ENCODE assay signal across 9 cellular contexts in the genomic region with DNA sequence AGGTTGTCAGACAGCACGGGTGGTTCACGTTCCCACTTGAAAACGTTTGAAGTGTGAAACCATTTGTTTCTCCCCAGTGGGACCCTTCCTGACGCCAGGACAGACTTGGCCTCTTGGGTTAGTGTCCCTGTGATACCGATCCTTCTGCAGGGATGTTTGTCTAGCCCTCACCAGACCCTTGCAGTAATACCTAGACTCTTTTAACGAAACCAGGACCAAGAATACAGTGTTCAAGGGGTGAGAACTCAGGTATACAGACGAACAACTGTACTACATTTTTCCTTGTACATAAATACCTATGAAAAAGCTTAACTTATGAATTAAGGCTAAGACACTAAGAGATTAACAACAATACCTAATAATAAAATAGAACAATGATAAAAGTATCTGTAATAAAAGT.
A peak's percentile ranks its signal among the peaks of the same experiment; 100 is the strongest.
DNase-seq lines count a peak whose midpoint lies in the region; ATAC-seq and TF ChIP-seq lines count a peak whose summit lies in the region.
"Had no signal": no experiment of that assay in that cellular context is flagged by ENCODE, and none has a peak within 500 bp of the region (broad histone marks: within the 10 kb centered on the region; RNA-seq: fewer than 3 reads in every experiment).

No MANE protein-coding gene starts in this region.

- no peak overlapping the region for H3K9ac ChIP-seq in mesendoderm (ENCODE audit: low read length)

- no peak overlapping the region for H2BK5ac ChIP-seq in mesendoderm (ENCODE audit: low read length)

- no peak overlapping the region for H2BK15ac ChIP-seq in mesendoderm (replicated peaks; ENCODE audit: low read depth)

- H3K79me2 ChIP-seq in mesendoderm (ENCODE audit: control insufficient read depth, insufficient read depth, low read length) = no peaks in the 10 kb centered on the region

- no peak overlapping the region for H3K56ac ChIP-seq in mesendoderm (ENCODE audit: low read length)

- H4K8ac ChIP-seq in mesendoderm (ENCODE audit: low read depth, low read length) = no peak overlapping the region

- H4K5ac ChIP-seq in mesendoderm (ENCODE audit: low read length) = no peak overlapping the region

- peaks cover 37% of the 10 kb centered on the region for H3K27me3 Mint-ChIP-seq in activated CD8-positive, alpha-beta memory T cell treated with anti-CD3 and anti-CD28 coated beads, Interleukin-2, amount 10 ng/mL, durations not matched to agents 7 days and 5 days

- CTCF ChIA-PET in activated CD8-positive, alpha-beta memory T cell treated with anti-CD3 and anti-CD28 coated beads, Interleukin-2, amount 10 ng/mL, durations not matched to agents 7 days and 5 days (lab: Charles Lee) = interaction anchor here (1.2 to 1.7 kb wide), 5 partner anchors 9 to 68 kb away, joined by 3 to 7 read pairs (median 4); no protein-coding TSS in a partner anchor

- peak overlapping the region; percentile 32 for H3K4me3 Mint-ChIP-seq in activated CD8-positive, alpha-beta memory T cell treated with anti-CD3 and anti-CD28 coated beads, Interleukin-2, amount 10 ng/mL, durations not matched to agents 7 days and 5 days

- H3K27ac ChIP-seq in HL-60 (replicated peaks) = peak overlapping the region; percentile 68
- H3K27ac ChIP-seq in stomach = peak overlapping the region; percentile 34 to 71 (median 51)
- H3K27ac ChIP-seq in heart right ventricle = no peak overlapping the region
- H3K27ac ChIP-seq in mesendoderm (ENCODE audit: low read depth, low read length) = no peak overlapping the region

- TF ChIP-seq CTCF in HL-60 (IDR thresholded peaks at IDR 0.05; ENCODE audit: insufficient read depth, low read length) (no peak), stomach (IDR thresholded peaks at IDR 0.05) (no peak), heart right ventricle (IDR thresholded peaks at IDR 0.05) (no peak), foreskin fibroblast (IDR thresholded peaks at IDR 0.05; ENCODE audit: low read depth, low read length) (no peak)

- H3K36me3 ChIP-seq in stomach (no peaks in the 10 kb centered on the region), heart right ventricle (no peaks in the 10 kb centered on the region), mesendoderm (ENCODE audit: control insufficient read depth, insufficient read depth, low read length) (no peaks in the 10 kb centered on the region)

- no peaks in the 10 kb centered on the region for H3K79me1 ChIP-seq in mesendoderm (ENCODE audit: low read length)

- H3K9me3 Mint-ChIP-seq in activated CD8-positive, alpha-beta memory T cell treated with anti-CD3 and anti-CD28 coated beads, Interleukin-2, amount 10 ng/mL, durations not matched to agents 7 days and 5 days (ENCODE audit: low read depth) = peaks cover 2% of the 10 kb centered on the region

- H3K9me3 ChIP-seq in stomach (no peaks in the 10 kb centered on the region), heart right ventricle (no peaks in the 10 kb centered on the region)

- TF ChIP-seq EP300 in stomach (IDR thresholded peaks at IDR 0.05) = no peak

- DNase-seq in activated CD8-positive, alpha-beta memory T cell treated with anti-CD3 and anti-CD28 coated beads, Interleukin-2, amount 10 ng/mL, durations not matched to agents 7 days and 5 days = peak; percentile 43
- no peak for DNase-seq in activated CD8-positive, alpha-beta memory T cell treated with anti-CD3 and anti-CD28 coated beads, Interleukin-2, amount 50 U/mL, for 4 hours
- DNase-seq in HL-60 (ENCODE audit: low read depth in 1 of 2, low spot score in 1 of 2) = no peak
- DNase-seq in stomach = no peak
- no peak for DNase-seq in heart right ventricle
- no peak for DNase-seq in mesendoderm
- DNase-seq in foreskin fibroblast = no peak

- WGBS in stomach, 5 donors = 69 to 87% (median 75%) methylated on average over 7 of the region's 7 CpGs
- WGBS in heart right ventricle, 2 donors = 36 to 50% methylated on average over 7 of the region's 7 CpGs
- no CpG with 5 or more reads among the region's 7 CpGs for WGBS in mesendoderm (ENCODE audit: extremely low coverage, insufficient coverage, low lambda C conversion rate)

- no peak overlapping the region for H3K18ac ChIP-seq in mesendoderm (ENCODE audit: low read length)

- no peak overlapping the region for H3K4ac ChIP-seq in mesendoderm (ENCODE audit: low read depth, low read length)

- H3K27me3 ChIP-seq in HL-60 (ENCODE audit: insufficient read depth, poor library complexity, severe bottlenecking) (no peaks in the 10 kb centered on the region), stomach (no peaks in the 10 kb centered on the region), heart right ventricle (peaks cover 0 to 46% (median 11%) of the 10 kb centered on the region in 7 donors), mesendoderm (ENCODE audit: insufficient read depth, low read length, poor library complexity) (no peaks in the 10 kb centered on the region)

- H3K36me3 Mint-ChIP-seq in activated CD8-positive, alpha-beta memory T cell treated with anti-CD3 and anti-CD28 coated beads, Interleukin-2, amount 10 ng/mL, durations not matched to agents 7 days and 5 days = no peaks in the 10 kb centered on the region

- H3K23ac ChIP-seq in mesendoderm (ENCODE audit: low read length) = no peak overlapping the region

- no peak for TF ChIP-seq POLR2A in stomach (IDR thresholded peaks at IDR 0.05)

- H3K4me1 ChIP-seq in stomach (peaks cover 21 to 36% (median 22%) of the 10 kb centered on the region in 4 donors), heart right ventricle (peaks cover 0 to 35% (median 0%) of the 10 kb centered on the region in 9 donors), mesendoderm (ENCODE audit: control insufficient read depth, low read depth, low read length) (no peaks in the 10 kb centered on the region)

- ATAC-seq in activated CD8-positive, alpha-beta memory T cell treated with anti-CD3 and anti-CD28 coated beads, Interleukin-2, amount 10 ng/mL, durations not matched to agents 7 days and 5 days = peak; percentile 37
- ATAC-seq in HG02759 (IDR thresholded peaks at IDR 0.05; ENCODE audit: unreplicated experiment) (peak; percentile 41), heart right ventricle (no peak)

- H3K4me3 ChIP-seq in HL-60 (replicated peaks; ENCODE audit: insufficient read depth, low read length) (no peak overlapping the region), stomach (peak overlapping the region in 1 of 4 donors; percentile 12), heart right ventricle (no peak overlapping the region), mesendoderm (ENCODE audit: low read length) (no peak overlapping the region), foreskin fibroblast (ENCODE audit: low read depth in 1 of 2, low read length in 2 of 2) (no peak overlapping the region)
- H3K4me3 ChIP-seq: smooth muscle cell had no signal

- intact Hi-C loops in stomach (cut with DNase I; ENCODE audit: low total_unique reads) (no loop called here), heart right ventricle (cut with DNase I) (no loop called here)

- H2AK5ac ChIP-seq in mesendoderm (ENCODE audit: low read length) = no peak overlapping the region

- peaks cover 35% of the 10 kb centered on the region for H3K4me1 Mint-ChIP-seq in activated CD8-positive, alpha-beta memory T cell treated with anti-CD3 and anti-CD28 coated beads, Interleukin-2, amount 10 ng/mL, durations not matched to agents 7 days and 5 days

- H3K27ac Mint-ChIP-seq in activated CD8-positive, alpha-beta memory T cell treated with anti-CD3 and anti-CD28 coated beads, Interleukin-2, amount 10 ng/mL, durations not matched to agents 7 days and 5 days = peak overlapping the region; percentile 61

- H2BK120ac ChIP-seq in mesendoderm (ENCODE audit: low read depth, low read length) = no peak overlapping the region

- no peak overlapping the region for H3K4me2 ChIP-seq in mesendoderm (ENCODE audit: low read length)
- H3K4me2 ChIP-seq: smooth muscle cell had no signal

Comparison
In these comparisons a context has a peak if more than half of its experiments do, and no peak if none do; other contexts are left out.
1. ATAC-seq: peak in activated CD8-positive, alpha-beta memory T cell treated with anti-CD3 and anti-CD28 coated beads, Interleukin-2, amount 10 ng/mL, durations not matched to agents 7 days and 5 days (single experiment) and HG02759 (single experiment); none in heart right ventricle (0 of 8).
2. H3K27ac ChIP-seq: peak in HL-60 (single experiment) and stomach (5 of 5); none in heart right ventricle (0 of 10) and mesendoderm (single experiment).